18 cellular contexts compared by ENCODE assay signal in the genomic region with DNA sequence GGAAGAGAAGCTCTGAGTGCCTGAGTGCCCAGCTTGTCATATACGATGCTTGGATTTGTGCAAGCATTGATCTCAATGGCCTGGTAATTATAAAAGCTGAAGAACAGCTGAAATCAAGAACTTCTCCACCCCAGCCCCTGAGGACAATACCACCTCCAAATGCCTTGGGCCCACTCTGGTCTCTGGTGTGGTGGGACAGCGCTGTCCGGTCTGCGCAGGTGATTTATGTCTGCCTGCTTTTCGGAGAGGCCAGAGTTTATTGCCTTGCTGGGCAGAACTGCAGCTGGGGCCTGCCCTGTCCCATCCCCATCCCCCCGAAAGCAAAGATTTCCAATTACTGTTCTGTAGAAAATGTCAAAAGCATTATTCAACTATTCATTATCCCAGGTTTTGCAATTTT. TPM values are rescaled to one million over a fixed set of nuclear protein-coding genes. Genes with fewer than 3 reads are reported as not detected.
DNase-seq lines count a peak whose midpoint lies in the region; ATAC-seq and TF ChIP-seq lines count a peak whose summit lies in the region.
"Had no signal": no experiment of that assay in that cellular context is flagged by ENCODE, and none has a peak within 500 bp of the region (broad histone marks: within the 10 kb centered on the region; RNA-seq: fewer than 3 reads in every experiment).

No MANE protein-coding gene starts in this region.

- no peak for TF ChIP-seq CTCF in GM23338 (conservative IDR thresholded peaks at IDR 0.05; ENCODE audit: low read depth in 2 of 2)
- no peak for TF ChIP-seq CTCF in brain (conservative IDR thresholded peaks at IDR 0.05)
- no peak for TF ChIP-seq CTCF in nephron progenitor cell (IDR thresholded peaks at IDR 0.05)

- H3K4me1 Mint-ChIP-seq in CD4-positive, alpha-beta memory T cell: peaks cover 5 to 22% (median 12%) of the 10 kb centered on the region in 4 donors
- H3K4me1 Mint-ChIP-seq in GM23338: peaks cover 19% of the 10 kb centered on the region; the same call in 2 of the 3 replicates
- peaks cover 40% of the 10 kb centered on the region for H3K4me1 Mint-ChIP-seq in brain
- peaks cover 39% of the 10 kb centered on the region for H3K4me1 Mint-ChIP-seq in nephron progenitor cell

- H3K36me3 ChIP-seq in CD4-positive, alpha-beta memory T cell (ENCODE audit: insufficient read depth, low read length): no peaks in the 10 kb centered on the region
- H3K36me3 ChIP-seq in GM23338 (ENCODE audit: insufficient read depth): no peaks in the 10 kb centered on the region
- H3K36me3 ChIP-seq: SJSA1 had no signal

- no peaks in the 10 kb centered on the region for H3K9me3 Mint-ChIP-seq in CD4-positive, alpha-beta memory T cell
- no peaks in the 10 kb centered on the region for H3K9me3 Mint-ChIP-seq in GM23338
- H3K9me3 Mint-ChIP-seq in brain: no peaks in the 10 kb centered on the region
- H3K9me3 Mint-ChIP-seq in nephron progenitor cell: no peaks in the 10 kb centered on the region
- H3K9me3 Mint-ChIP-seq: activated naive CD4-positive, alpha-beta T cell treated with anti-CD3 and anti-CD28 coated beads, Interleukin-2, amount 10 ng/mL, durations not matched to agents 7 days and 5 days had no signal

- H3F3A ChIP-seq in GM23338 (replicated peaks; ENCODE audit: low read depth): peaks cover 6% of the 10 kb centered on the region; the same call in 1 of the 2 replicates

- no peaks in the 10 kb centered on the region; the same call in 1 of the 2 replicates for H3K9me2 ChIP-seq in GM23338 (ENCODE audit: insufficient read depth)

- peak overlapping the region; percentile 100 for H2AFZ ChIP-seq in GM23338

- H3K79me2 ChIP-seq in GM23338 (replicated peaks; ENCODE audit: insufficient read depth): no peaks in the 10 kb centered on the region

- POLR2A ChIA-PET in CD4-positive, alpha-beta memory T cell (lab: Charles Lee; ENCODE audit: partially characterized antibody): interaction anchor here (1.1 kb wide), 1 partner anchor 106 kb away, joined by 3 read pairs; a partner anchor contains a TSS

- no peaks in the 10 kb centered on the region for H3K9me3 ChIP-seq in CD4-positive, alpha-beta memory T cell (ENCODE audit: control insufficient read depth in 1 of 2, low read length in 2 of 2)
- H3K9me3 ChIP-seq: body of pancreas, mucosa of descending colon, SJSA1 had no signal

- peak overlapping the region; percentile 95 for H3K4me2 ChIP-seq in GM23338

- H3K4me1 ChIP-seq in CD4-positive, alpha-beta memory T cell (ENCODE audit: insufficient read depth, low read length): peaks cover 10% of the 10 kb centered on the region
- H3K4me1 ChIP-seq in GM23338 (ENCODE audit: insufficient read depth): peaks cover 27% of the 10 kb centered on the region

- peak overlapping the region in 1 of 7 donors; percentile 37 for H3K27ac Mint-ChIP-seq in CD4-positive, alpha-beta memory T cell
- H3K27ac Mint-ChIP-seq in GM23338 (no peak overlapping the region), brain (peak overlapping the region in 3 of 5 experiments; percentile 24 to 92 (median 91)), nephron progenitor cell (no peak overlapping the region)
- H3K27ac Mint-ChIP-seq: activated naive CD4-positive, alpha-beta T cell treated with anti-CD3 and anti-CD28 coated beads, Interleukin-2, amount 10 ng/mL, durations not matched to agents 7 days and 5 days had no signal

- H3K27ac ChIP-seq in CD4-positive, alpha-beta memory T cell (ENCODE audit: low read depth, low read length): no peak overlapping the region
- no peak overlapping the region for H3K27ac ChIP-seq in GM23338 (ENCODE audit: low read depth)
- H3K27ac ChIP-seq: SJSA1 had no signal

- peaks cover 5 to 9% of the 10 kb centered on the region in 2 donors for H3K27me3 Mint-ChIP-seq in CD4-positive, alpha-beta memory T cell
- H3K27me3 Mint-ChIP-seq in GM23338 (ENCODE audit: insufficient read depth, low read depth, poor library complexity): peaks cover 4% of the 10 kb centered on the region
- peaks cover 6% of the 10 kb centered on the region for H3K27me3 Mint-ChIP-seq in brain
- peaks cover 41% of the 10 kb centered on the region for H3K27me3 Mint-ChIP-seq in nephron progenitor cell (ENCODE audit: low read depth, poor library complexity)

- H3K36me3 Mint-ChIP-seq in CD4-positive, alpha-beta memory T cell: no peaks in the 10 kb centered on the region
- H3K36me3 Mint-ChIP-seq in GM23338 (ENCODE audit: low read depth): no peaks in the 10 kb centered on the region
- H3K36me3 Mint-ChIP-seq in brain: no peaks in the 10 kb centered on the region
- no peaks in the 10 kb centered on the region for H3K36me3 Mint-ChIP-seq in nephron progenitor cell (ENCODE audit: low read depth)
- H3K36me3 Mint-ChIP-seq: activated naive CD4-positive, alpha-beta T cell treated with anti-CD3 and anti-CD28 coated beads, Interleukin-2, amount 10 ng/mL, durations not matched to agents 7 days and 5 days had no signal

- H3K4me3 Mint-ChIP-seq in CD4-positive, alpha-beta memory T cell: peak overlapping the region in 7 of 8 donors; percentile 6 to 91 (median 29)
- H3K4me3 Mint-ChIP-seq in GM23338 (peak overlapping the region; percentile 87; the same call in 2 of the 3 replicates), brain (peak overlapping the region; percentile 90 to 92 (median 91)), nephron progenitor cell (peak overlapping the region; percentile 88)

- CTCF ChIA-PET in CD4-positive, alpha-beta memory T cell (lab: Charles Lee; ENCODE audit: partially characterized antibody): interaction anchor here (0.8 to 1.6 kb wide), 5 partner anchors 10 to 456 kb away, joined by 3 to 5 read pairs (median 3); no protein-coding TSS in a partner anchor

- peaks cover 9% of the 10 kb centered on the region; the same call in 1 of the 2 replicates for H4K20me1 ChIP-seq in GM23338 (replicated peaks; ENCODE audit: insufficient read depth)

- no peak overlapping the region for H3K4me3 ChIP-seq in CD4-positive, alpha-beta memory T cell (ENCODE audit: low read length in 2 of 2)
- H3K4me3 ChIP-seq in GM23338: peak overlapping the region; percentile 73
- H3K4me3 ChIP-seq: body of pancreas, mucosa of descending colon had no signal

- ATAC-seq in GM23338: no peak
- no peak for ATAC-seq in HG03095 (IDR thresholded peaks at IDR 0.05; ENCODE audit: unreplicated experiment)

- intact Hi-C loops in CD4-positive, alpha-beta memory T cell (cut with micrococcal nuclease): no loop called here

- DNase-seq in CD4-positive, alpha-beta memory T cell: no peak
- no peak for DNase-seq in GM23338 (ENCODE audit: low spot score)
- DNase-seq in nephron progenitor cell: peak; percentile 50
- DNase-seq in LoVo (ENCODE audit: low spot score): no peak
- DNase-seq in activated CD4-positive, alpha-beta T cell treated with anti-CD3 and anti-CD28 coated beads for 1 hour: no peak
- DNase-seq: activated CD4-positive, alpha-beta T cell treated with anti-CD3 and anti-CD28 coated beads for 48 hours; activated CD8-positive, alpha-beta memory T cell treated with anti-CD3 and anti-CD28 coated beads, Interleukin-2, amount 50 U/mL, for 4 hours; activated naive CD4-positive, alpha-beta T cell treated with anti-CD3 and anti-CD28 coated beads, Interleukin-2, amount 10 ng/mL, durations not matched to agents 7 days and 5 days; GF-D8; HCEC 1CT; KBM-7; NCI-H1092; NCI-H526 treated with DMSO at 0.1 percent for 48 hours had no signal

- H3K27me3 ChIP-seq in CD4-positive, alpha-beta memory T cell (ENCODE audit: insufficient read depth, low read length): no peaks in the 10 kb centered on the region
- H3K27me3 ChIP-seq in GM23338 (ENCODE audit: insufficient read depth): peaks cover 17% of the 10 kb centered on the region
- H3K27me3 ChIP-seq: body of pancreas, SJSA1 had no signal

TF ChIP-seq in GM23338, 12 proteins besides CTCF, POLR2A, EP300 and RAD21 (continues in another document):
- no peak for TF ChIP-seq ZNF114 (CRISPR knock-in tag; IDR thresholded peaks at IDR 0.05)
- no peak for TF ChIP-seq STAT1 (IDR thresholded peaks at IDR 0.05; ENCODE audit: unreplicated experiment)
- TF ChIP-seq NANOG (IDR thresholded peaks at IDR 0.05; ENCODE audit: borderline replicate concordance): no peak
- no peak for TF ChIP-seq ZNF331 (CRISPR knock-in tag; IDR thresholded peaks at IDR 0.05; ENCODE audit: low read depth)
- TF ChIP-seq, protein P1, sequence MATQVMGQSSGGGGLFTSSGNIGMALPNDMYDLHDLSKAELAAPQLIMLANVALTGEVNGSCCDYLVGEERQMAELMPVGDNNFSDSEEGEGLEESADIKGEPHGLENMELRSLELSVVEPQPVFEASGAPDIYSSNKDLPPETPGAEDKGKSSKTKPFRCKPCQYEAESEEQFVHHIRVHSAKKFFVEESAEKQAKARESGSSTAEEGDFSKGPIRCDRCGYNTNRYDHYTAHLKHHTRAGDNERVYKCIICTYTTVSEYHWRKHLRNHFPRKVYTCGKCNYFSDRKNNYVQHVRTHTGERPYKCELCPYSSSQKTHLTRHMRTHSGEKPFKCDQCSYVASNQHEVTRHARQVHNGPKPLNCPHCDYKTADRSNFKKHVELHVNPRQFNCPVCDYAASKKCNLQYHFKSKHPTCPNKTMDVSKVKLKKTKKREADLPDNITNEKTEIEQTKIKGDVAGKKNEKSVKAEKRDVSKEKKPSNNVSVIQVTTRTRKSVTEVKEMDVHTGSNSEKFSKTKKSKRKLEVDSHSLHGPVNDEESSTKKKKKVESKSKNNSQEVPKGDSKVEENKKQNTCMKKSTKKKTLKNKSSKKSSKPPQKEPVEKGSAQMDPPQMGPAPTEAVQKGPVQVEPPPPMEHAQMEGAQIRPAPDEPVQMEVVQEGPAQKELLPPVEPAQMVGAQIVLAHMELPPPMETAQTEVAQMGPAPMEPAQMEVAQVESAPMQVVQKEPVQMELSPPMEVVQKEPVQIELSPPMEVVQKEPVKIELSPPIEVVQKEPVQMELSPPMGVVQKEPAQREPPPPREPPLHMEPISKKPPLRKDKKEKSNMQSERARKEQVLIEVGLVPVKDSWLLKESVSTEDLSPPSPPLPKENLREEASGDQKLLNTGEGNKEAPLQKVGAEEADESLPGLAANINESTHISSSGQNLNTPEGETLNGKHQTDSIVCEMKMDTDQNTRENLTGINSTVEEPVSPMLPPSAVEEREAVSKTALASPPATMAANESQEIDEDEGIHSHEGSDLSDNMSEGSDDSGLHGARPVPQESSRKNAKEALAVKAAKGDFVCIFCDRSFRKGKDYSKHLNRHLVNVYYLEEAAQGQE (IDR thresholded peaks at IDR 0.05; ENCODE audit: unreplicated experiment): no peak
- TF ChIP-seq CREB1 (CRISPR knock-in tag; IDR thresholded peaks at IDR 0.05; ENCODE audit: low read depth): no peak

RNA-seq across cellular contexts. Expression of a gene that starts 1.1 kb away (rescaled TPM):
- total RNA-seq in CD4-positive, alpha-beta memory T cell: 1 to 10 TPM in 1 of 2 experiments, under 1 TPM in 1; 0.64 to 1.1 TPM
- polyA plus RNA-seq in CD4-positive, alpha-beta memory T cell: under 1 TPM; 0.07 to 0.72 TPM
- 16.9 and 19.8 TPM in 2 replicates for total RNA-seq in GM23338 (2014; rRNA removed; shearing (Covaris generic))
- polyA plus RNA-seq in GM23338 (2016; fragmentation: Nextera tagmentation; extraction: Ambion mirVana) (8.3 and 10.2 TPM in 2 replicates), brain (ENCODE audit: insufficient read depth, low read depth, low replicate concordance) (6.8 TPM)

Comparison
In these comparisons a context has a peak if more than half of its experiments do, and no peak if none do; other contexts are left out.
1. H3K27ac Mint-ChIP-seq: peak in brain (3 of 5); none in GM23338 (single experiment) and nephron progenitor cell (single experiment).
2. H3K4me3 Mint-ChIP-seq: peak in every context shown above with its lines; median percentile 91 in brain; 88 in nephron progenitor cell; 87 in GM23338; 29 in CD4-positive, alpha-beta memory T cell.